In genomic region chr22:33386270-33386669, GRCh38 we compare ENCODE assay signal across 32 cellular contexts.
"Had no signal": no experiment of that assay in that cellular context is flagged by ENCODE, and none has a peak within 500 bp of the region (broad histone marks: within the 10 kb centered on the region; RNA-seq: fewer than 3 reads in every experiment).

No MANE protein-coding gene starts in this region.

- H3K36me3 ChIP-seq: adrenal gland had no signal

- DNase-seq: activated CD4-positive, alpha-beta memory T cell treated with anti-CD3 and anti-CD28 coated beads for 36 hours; activated CD4-positive, alpha-beta T cell treated with anti-CD3 and anti-CD28 coated beads for 36 hours; activated CD4-positive, alpha-beta T cell treated with anti-CD3 and anti-CD28 coated beads, Interleukin-2, amount 10 ng/mL, durations not matched to agents 24 days and 14 days; activated CD4-positive, CD25-positive, alpha-beta regulatory T cell; activated CD4-positive, CD25-positive, alpha-beta regulatory T cell treated with anti-CD3 and anti-CD28 coated beads, Interleukin-2, amount 50 U/mL, for 72 hours; activated CD8-positive, alpha-beta memory T cell treated with anti-CD3 and anti-CD28 coated beads, Interleukin-2, amount 10 ng/mL, durations not matched to agents 7 days and 5 days; activated CD8-positive, alpha-beta memory T cell treated with anti-CD3 and anti-CD28 coated beads, Interleukin-2, amount 50 U/mL, for 4 hours; activated CD8-positive, alpha-beta T cell treated with anti-CD3 and anti-CD28 coated beads, Interleukin-2, amount 10 ng/mL, durations not matched to agents 7 days and 5 days; activated effector memory CD4-positive, alpha-beta T cell treated with anti-CD3 and anti-CD28 coated beads, Interleukin-2, amount 50 U/mL, for 16 hours; activated naive CD4-positive, alpha-beta T cell treated with anti-CD3 and anti-CD28 coated beads for 36 hours; activated naive CD8-positive, alpha-beta T cell treated with anti-CD3 and anti-CD28 coated beads for 36 hours; activated naive CD8-positive, alpha-beta T cell treated with anti-CD3 and anti-CD28 coated beads, Interleukin-2, amount 50 U/mL, for 24 hours; activated T-cell treated with anti-CD3 and anti-CD28 coated beads, Interleukin-2, amount 50 U/mL, for 1 hour; activated T-cell treated with anti-CD3 and anti-CD28 coated beads, Interleukin-2, amount 50 U/mL, for 48 hours; adrenal gland; amygdala; aorta; body of pancreas; caudate nucleus; cortex of kidney; dermis blood vessel endothelial cell; effector CD4-positive, alpha-beta T cell; effector memory CD8-positive, alpha-beta T cell; erythroblast; esophagus squamous epithelium; foreskin melanocyte; T-helper 2 cell had no signal

- FAIRE-seq: colon had no signal

- H3K27ac ChIP-seq: adrenal gland, body of pancreas, esophagus squamous epithelium, gastroesophageal sphincter had no signal

- H3K4me3 Mint-ChIP-seq: activated CD4-positive, alpha-beta memory T cell treated with anti-CD3 and anti-CD28 coated beads for 36 hours; activated CD4-positive, alpha-beta T cell treated with anti-CD3 and anti-CD28 coated beads for 36 hours; activated CD4-positive, alpha-beta T cell treated with anti-CD3 and anti-CD28 coated beads, Interleukin-2, amount 10 ng/mL, durations not matched to agents 24 days and 14 days; activated CD8-positive, alpha-beta memory T cell treated with anti-CD3 and anti-CD28 coated beads, Interleukin-2, amount 10 ng/mL, durations not matched to agents 7 days and 5 days; activated CD8-positive, alpha-beta T cell treated with anti-CD3 and anti-CD28 coated beads, Interleukin-2, amount 10 ng/mL, durations not matched to agents 7 days and 5 days; activated naive CD4-positive, alpha-beta T cell treated with anti-CD3 and anti-CD28 coated beads for 36 hours; activated naive CD4-positive, alpha-beta T cell treated with anti-CD3 and anti-CD28 coated beads, Interleukin-2, amount 50 U/mL, for 24 hours; activated naive CD8-positive, alpha-beta T cell treated with anti-CD3 and anti-CD28 coated beads for 36 hours; activated naive CD8-positive, alpha-beta T cell treated with anti-CD3 and anti-CD28 coated beads, Interleukin-2, amount 50 U/mL, for 24 hours; activated T-helper 1 cell treated with anti-CD3 and anti-CD28 coated beads, Interleukin-12 subunit alpha, Interleukin-12 subunit beta, Interleukin-2, Interleukin-4 antibody, amounts not matched to agents 30 ng/mL and 10 ng/mL and 1 ng/mL, durations not matched to agents 14 hours and 24 hours and 36 hours; effector memory CD8-positive, alpha-beta T cell had no signal

- H3K4me1 ChIP-seq: adrenal gland, esophagus squamous epithelium, gastroesophageal sphincter had no signal

- ATAC-seq: activated CD4-positive, alpha-beta T cell treated with anti-CD3 and anti-CD28 coated beads for 36 hours; activated CD8-positive, alpha-beta memory T cell treated with anti-CD3 and anti-CD28 coated beads, Interleukin-2, amount 10 ng/mL, durations not matched to agents 7 days and 5 days; activated CD8-positive, alpha-beta T cell treated with anti-CD3 and anti-CD28 coated beads, Interleukin-2, amount 10 ng/mL, durations not matched to agents 7 days and 5 days; activated naive CD8-positive, alpha-beta T cell treated with anti-CD3 and anti-CD28 coated beads, Interleukin-2, amount 50 U/mL, for 24 hours; body of pancreas; effector memory CD8-positive, alpha-beta T cell; gastroesophageal sphincter had no signal

- H3K36me3 Mint-ChIP-seq: activated CD4-positive, alpha-beta memory T cell treated with anti-CD3 and anti-CD28 coated beads for 36 hours; activated CD8-positive, alpha-beta memory T cell treated with anti-CD3 and anti-CD28 coated beads, Interleukin-2, amount 10 ng/mL, durations not matched to agents 7 days and 5 days; activated naive CD4-positive, alpha-beta T cell treated with anti-CD3 and anti-CD28 coated beads, Interleukin-2, amount 50 U/mL, for 24 hours; activated naive CD8-positive, alpha-beta T cell treated with anti-CD3 and anti-CD28 coated beads for 36 hours had no signal

- H3K27ac Mint-ChIP-seq: activated CD4-positive, alpha-beta memory T cell treated with anti-CD3 and anti-CD28 coated beads for 36 hours; activated CD4-positive, alpha-beta T cell treated with anti-CD3 and anti-CD28 coated beads for 36 hours; activated CD4-positive, alpha-beta T cell treated with anti-CD3 and anti-CD28 coated beads, Interleukin-2, amount 10 ng/mL, durations not matched to agents 24 days and 14 days; activated CD8-positive, alpha-beta memory T cell treated with anti-CD3 and anti-CD28 coated beads, Interleukin-2, amount 10 ng/mL, durations not matched to agents 7 days and 5 days; activated CD8-positive, alpha-beta T cell treated with anti-CD3 and anti-CD28 coated beads, Interleukin-2, amount 10 ng/mL, durations not matched to agents 7 days and 5 days; activated naive CD4-positive, alpha-beta T cell treated with anti-CD3 and anti-CD28 coated beads for 36 hours; activated naive CD4-positive, alpha-beta T cell treated with anti-CD3 and anti-CD28 coated beads, Interleukin-2, amount 50 U/mL, for 24 hours; activated naive CD8-positive, alpha-beta T cell treated with anti-CD3 and anti-CD28 coated beads for 36 hours; activated naive CD8-positive, alpha-beta T cell treated with anti-CD3 and anti-CD28 coated beads, Interleukin-2, amount 50 U/mL, for 24 hours; activated T-helper 1 cell treated with anti-CD3 and anti-CD28 coated beads, Interleukin-12 subunit alpha, Interleukin-12 subunit beta, Interleukin-2, Interleukin-4 antibody, amounts not matched to agents 30 ng/mL and 10 ng/mL and 1 ng/mL, durations not matched to agents 14 hours and 24 hours and 36 hours; activated T-helper 2 cell treated with anti-CD3 and anti-CD28 coated beads, Interferon-gamma antibody, Interleukin-2, Interleukin-4, amounts not matched to agents 10 μg/mL and 5 μg/mL and 100 μg/mL, durations not matched to agents 14 hours and 24 hours and 36 hours; effector memory CD8-positive, alpha-beta T cell had no signal

- H3K9me3 Mint-ChIP-seq: activated naive CD4-positive, alpha-beta T cell treated with anti-CD3 and anti-CD28 coated beads for 36 hours; activated naive CD4-positive, alpha-beta T cell treated with anti-CD3 and anti-CD28 coated beads, Interleukin-2, amount 50 U/mL, for 24 hours; activated naive CD8-positive, alpha-beta T cell treated with anti-CD3 and anti-CD28 coated beads for 36 hours; activated naive CD8-positive, alpha-beta T cell treated with anti-CD3 and anti-CD28 coated beads, Interleukin-2, amount 50 U/mL, for 24 hours; effector memory CD8-positive, alpha-beta T cell had no signal

- H3K27me3 ChIP-seq: adrenal gland, body of pancreas, esophagus squamous epithelium, gastroesophageal sphincter had no signal

- H3K27me3 Mint-ChIP-seq: activated CD4-positive, alpha-beta memory T cell treated with anti-CD3 and anti-CD28 coated beads for 36 hours; activated CD4-positive, alpha-beta T cell treated with anti-CD3 and anti-CD28 coated beads, Interleukin-2, amount 10 ng/mL, durations not matched to agents 24 days and 14 days; activated CD8-positive, alpha-beta memory T cell treated with anti-CD3 and anti-CD28 coated beads, Interleukin-2, amount 10 ng/mL, durations not matched to agents 7 days and 5 days; activated naive CD4-positive, alpha-beta T cell treated with anti-CD3 and anti-CD28 coated beads, Interleukin-2, amount 50 U/mL, for 24 hours; activated naive CD8-positive, alpha-beta T cell treated with anti-CD3 and anti-CD28 coated beads for 36 hours; activated naive CD8-positive, alpha-beta T cell treated with anti-CD3 and anti-CD28 coated beads, Interleukin-2, amount 50 U/mL, for 24 hours; effector memory CD8-positive, alpha-beta T cell had no signal

- H3K4me1 Mint-ChIP-seq: activated CD4-positive, alpha-beta T cell treated with anti-CD3 and anti-CD28 coated beads for 36 hours; activated CD4-positive, alpha-beta T cell treated with anti-CD3 and anti-CD28 coated beads, Interleukin-2, amount 10 ng/mL, durations not matched to agents 24 days and 14 days; activated CD8-positive, alpha-beta memory T cell treated with anti-CD3 and anti-CD28 coated beads, Interleukin-2, amount 10 ng/mL, durations not matched to agents 7 days and 5 days; activated naive CD4-positive, alpha-beta T cell treated with anti-CD3 and anti-CD28 coated beads, Interleukin-2, amount 50 U/mL, for 24 hours; activated naive CD8-positive, alpha-beta T cell treated with anti-CD3 and anti-CD28 coated beads for 36 hours; activated naive CD8-positive, alpha-beta T cell treated with anti-CD3 and anti-CD28 coated beads, Interleukin-2, amount 50 U/mL, for 24 hours had no signal

- H3K4me3 ChIP-seq: adrenal gland, body of pancreas, esophagus squamous epithelium, gastroesophageal sphincter had no signal

- H3K9me3 ChIP-seq: adrenal gland, body of pancreas, esophagus squamous epithelium, gastroesophageal sphincter had no signal
